Comparison of ENCODE assay signal across 16 cellular contexts in the genomic region with DNA sequence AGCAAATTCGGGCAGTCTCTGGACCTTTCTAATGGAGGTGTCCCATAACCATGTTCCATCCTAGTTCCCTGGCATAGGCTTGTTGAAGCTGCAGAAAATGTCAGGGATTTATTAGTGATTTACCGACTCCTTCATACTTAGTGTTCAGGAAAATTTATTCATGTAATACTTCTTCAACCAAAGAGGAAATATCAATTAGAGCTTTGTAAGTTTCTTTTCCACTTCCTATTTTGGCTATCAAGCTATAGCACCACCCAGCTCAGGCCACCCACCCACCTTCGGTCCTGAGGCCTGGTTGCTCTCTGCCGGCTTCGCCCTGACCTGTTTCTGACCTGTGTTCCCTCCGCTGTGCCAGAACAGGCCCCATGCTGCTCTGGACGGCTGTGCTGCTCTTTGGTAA. TPM values are rescaled to one million over a fixed set of nuclear protein-coding genes. Genes with fewer than 3 reads are reported as not detected.
"Had no signal": no experiment of that assay in that cellular context is flagged by ENCODE, and none has a peak within 500 bp of the region (broad histone marks: within the 10 kb centered on the region; RNA-seq: fewer than 3 reads in every experiment).

A gene with protein sequence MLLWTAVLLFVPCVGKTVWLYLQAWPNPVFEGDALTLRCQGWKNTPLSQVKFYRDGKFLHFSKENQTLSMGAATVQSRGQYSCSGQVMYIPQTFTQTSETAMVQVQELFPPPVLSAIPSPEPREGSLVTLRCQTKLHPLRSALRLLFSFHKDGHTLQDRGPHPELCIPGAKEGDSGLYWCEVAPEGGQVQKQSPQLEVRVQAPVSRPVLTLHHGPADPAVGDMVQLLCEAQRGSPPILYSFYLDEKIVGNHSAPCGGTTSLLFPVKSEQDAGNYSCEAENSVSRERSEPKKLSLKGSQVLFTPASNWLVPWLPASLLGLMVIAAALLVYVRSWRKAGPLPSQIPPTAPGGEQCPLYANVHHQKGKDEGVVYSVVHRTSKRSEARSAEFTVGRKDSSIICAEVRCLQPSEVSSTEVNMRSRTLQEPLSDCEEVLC (plus strand): TSS at position 301 of the 400 bp plus-strand sequence. CDS start 65 bp downstream, at position 366.

- DNase-seq: activated CD4-positive, alpha-beta memory T cell treated with anti-CD3 and anti-CD28 coated beads for 36 hours; activated CD4-positive, CD25-positive, alpha-beta regulatory T cell treated with anti-CD3 and anti-CD28 coated beads, Interleukin-2, amount 50 U/mL, for 72 hours; activated CD8-positive, alpha-beta memory T cell treated with anti-CD3 and anti-CD28 coated beads, Interleukin-2, amount 50 U/mL, for 4 hours; anterior cingulate cortex; gastrocnemius medialis; heart right ventricle; islet precursor cell; left lung; stimulated activated CD4-positive, alpha-beta T cell treated with anti-CD3 and anti-CD28 coated beads, Interleukin-2, amount 100 ng/mL, for 48 hours; stimulated activated CD8-positive, alpha-beta memory T cell treated with anti-CD3 and anti-CD28 coated beads, Interleukin-4, amount 100 ng/mL, for 48 hours; stimulated activated naive CD8-positive, alpha-beta T cell treated with anti-CD3 and anti-CD28 coated beads, Interleukin-15, amount 100 ng/mL, for 72 hours; testis had no signal

- H3K36me3 Mint-ChIP-seq: activated CD4-positive, alpha-beta memory T cell treated with anti-CD3 and anti-CD28 coated beads for 36 hours; activated naive CD8-positive, alpha-beta T cell had no signal

- H3K4me3 Mint-ChIP-seq: activated CD4-positive, alpha-beta memory T cell treated with anti-CD3 and anti-CD28 coated beads for 36 hours; activated naive CD8-positive, alpha-beta T cell; stimulated activated naive CD8-positive, alpha-beta T cell treated with anti-CD3 and anti-CD28 coated beads, Interleukin-15, amount 100 ng/mL, for 72 hours had no signal

- H3K36me3 ChIP-seq: gastrocnemius medialis, heart right ventricle, left lung had no signal

- H3K27ac ChIP-seq: gastrocnemius medialis, left lung, testis had no signal

- H3K4me1 ChIP-seq: gastrocnemius medialis had no signal

- H3K9me3 ChIP-seq: gastrocnemius medialis, heart right ventricle, left lung, testis had no signal

- H3K27me3 ChIP-seq: gastrocnemius medialis, left lung, testis had no signal

- H3K4me3 ChIP-seq: gastrocnemius medialis, left lung, testis had no signal

- H3K27ac Mint-ChIP-seq: activated CD4-positive, alpha-beta memory T cell treated with anti-CD3 and anti-CD28 coated beads for 36 hours; activated naive CD8-positive, alpha-beta T cell; stimulated activated naive CD8-positive, alpha-beta T cell treated with anti-CD3 and anti-CD28 coated beads, Interleukin-15, amount 100 ng/mL, for 72 hours had no signal

- H3K9me3 Mint-ChIP-seq: activated CD4-positive, alpha-beta memory T cell treated with anti-CD3 and anti-CD28 coated beads for 36 hours; stimulated activated naive CD8-positive, alpha-beta T cell treated with anti-CD3 and anti-CD28 coated beads, Interleukin-15, amount 100 ng/mL, for 72 hours had no signal

RNA-seq across cellular contexts. Expression of the gene that starts here (rescaled TPM):
- total RNA-seq: activated CD4-positive, alpha-beta memory T cell treated with anti-CD3 and anti-CD28 coated beads for 36 hours; bronchial epithelial cell; fibroblast of lung; gastrocnemius medialis; osteocyte had no signal
